In the genomic region with DNA sequence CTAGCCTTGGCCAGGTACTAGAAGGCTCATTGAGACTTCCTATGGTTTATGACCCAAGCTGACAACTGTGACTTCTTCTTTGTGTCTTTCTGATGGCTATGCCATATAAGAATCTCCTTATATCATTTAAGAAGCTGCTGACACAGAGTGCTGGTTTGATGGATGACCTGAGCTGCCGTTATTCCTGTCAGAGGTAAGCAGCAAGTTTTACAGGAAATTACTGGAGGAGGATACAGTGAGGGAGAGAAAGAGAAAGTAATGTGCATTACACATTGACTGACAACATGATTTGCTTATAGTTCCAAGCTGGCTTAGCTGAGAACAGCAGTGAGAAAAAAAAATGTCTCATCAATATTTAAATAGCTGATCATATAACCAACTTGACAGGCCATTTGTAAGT, we compare ENCODE assay signal across 24 cellular contexts.
"Had no signal": no experiment of that assay in that cellular context is flagged by ENCODE, and none has a peak within 500 bp of the region (broad histone marks: within the 10 kb centered on the region; RNA-seq: fewer than 3 reads in every experiment).

No MANE protein-coding gene starts in this region.

- H3K36me3 ChIP-seq: colonic mucosa, esophagus squamous epithelium, lower lobe of right lung, ovary, right lobe of liver, thoracic aorta, tibial nerve, upper lobe of left lung had no signal

- DNase-seq: colonic mucosa; effector CD8-positive, alpha-beta T cell; endodermal cell; esophagus squamous epithelium; foreskin melanocyte; hypothalamus; immature natural killer cell; islet precursor cell; kidney glomerular epithelial cell; left colon; left ventricle myocardium superior; lower lobe of right lung; naive thymus-derived CD8-positive, alpha-beta T cell; nephron progenitor cell; occipital lobe; ovary; right lobe of liver; small intestine; stimulated activated CD4-positive, alpha-beta T cell treated with anti-CD3 and anti-CD28 coated beads, Interleukin-15, amount 100 ng/mL, for 24 hours; stimulated activated CD4-positive, alpha-beta T cell treated with anti-CD3 and anti-CD28 coated beads, Interleukin-2, amount 100 ng/mL, for 48 hours; stimulated activated naive B cell treated with anti-CD40 and anti-IgM and Interleukin-4, amounts not matched to agents 10 μg/mL and 1 μg/mL and 100 μg/mL, for 72 hours; upper lobe of left lung had no signal

- H3K27ac ChIP-seq: colonic mucosa, esophagus squamous epithelium, lower lobe of right lung, ovary, right lobe of liver, thoracic aorta, tibial nerve, upper lobe of left lung had no signal

- ATAC-seq: left colon; left ventricle myocardium superior; lower lobe of right lung; naive thymus-derived CD8-positive, alpha-beta T cell; right lobe of liver; stimulated activated naive B cell treated with anti-CD40 and anti-IgM and Interleukin-4, amounts not matched to agents 10 μg/mL and 1 μg/mL and 100 μg/mL, for 72 hours had no signal

- H3K9me3 ChIP-seq: colonic mucosa, esophagus squamous epithelium, lower lobe of right lung, ovary, right lobe of liver, thoracic aorta, tibial nerve, upper lobe of left lung had no signal

- H3K4me3 ChIP-seq: colonic mucosa, esophagus squamous epithelium, lower lobe of right lung, ovary, right lobe of liver, thoracic aorta, tibial nerve, upper lobe of left lung had no signal

- H3K27me3 ChIP-seq: colonic mucosa, esophagus squamous epithelium, ovary, right lobe of liver, tibial nerve, upper lobe of left lung had no signal
